Comparison of ENCODE assay signal across 9 cellular contexts in genomic region chr14:100297320-100298300, GRCh38. TPM values are rescaled to one million over a fixed set of nuclear protein-coding genes. Genes with fewer than 3 reads are reported as not detected.
A peak's percentile ranks its signal among the peaks of the same experiment; 100 is the strongest.
DNase-seq lines count a peak whose midpoint lies in the region; ATAC-seq and TF ChIP-seq lines count a peak whose summit lies in the region.
"Had no signal": no experiment of that assay in that cellular context is flagged by ENCODE, and none has a peak within 500 bp of the region (broad histone marks: within the 10 kb centered on the region; RNA-seq: fewer than 3 reads in every experiment).

No MANE protein-coding gene starts in this region.

- no peaks in the 10 kb centered on the region for H3K36me3 ChIP-seq in CD8-positive, alpha-beta T cell (ENCODE audit: insufficient read depth, low read length)

- intact Hi-C loops in sciatic nerve (cut with DNase I): no loop called here
- intact Hi-C loops in CD8-positive, alpha-beta T cell (cut with DNase I, micrococcal nuclease): no loop called here

- no peak for TF ChIP-seq CTCF in glutamatergic neuron (IDR thresholded peaks at IDR 0.05; ENCODE audit: partially characterized antibody, unreplicated experiment)
- TF ChIP-seq CTCF in CD8-positive, alpha-beta T cell (IDR thresholded peaks at IDR 0.05): no peak

- POLR2A ChIA-PET in CD8-positive, alpha-beta T cell (lab: Charles Lee): no interaction called here

- in situ Hi-C loops in SK-MEL-5 (cut with HindIII; ENCODE audit: low pct_unique_long_range_greater_than_20kb, low sequenced_read_pairs): no loop called here

- DNase-seq in SK-MEL-5 (ENCODE audit: low read depth, low spot score): peak; percentile 61
- DNase-seq in glutamatergic neuron: peak; percentile 13
- DNase-seq in sciatic nerve (ENCODE audit: low spot score): peak; percentile 80
- no peak for DNase-seq in stimulated activated CD4-positive, alpha-beta T cell treated with anti-CD3 and anti-CD28 coated beads, Interleukin-1b, Interleukin-23, amount 100 ng/mL, for 48 hours
- no peak for DNase-seq in CD8-positive, alpha-beta T cell
- DNase-seq in HT-29 (ENCODE audit: low spot score): no peak

- no peaks in the 10 kb centered on the region for H3K36me3 Mint-ChIP-seq in glutamatergic neuron (ENCODE audit: unreplicated experiment)
- H3K36me3 Mint-ChIP-seq in CD8-positive, alpha-beta T cell: no peaks in the 10 kb centered on the region
- H3K36me3 Mint-ChIP-seq: T-cell had no signal

- ATAC-seq in GM18870 (IDR thresholded peaks at IDR 0.05; ENCODE audit: unreplicated experiment): peak; percentile 59
- ATAC-seq in HG02870 (IDR thresholded peaks at IDR 0.05; ENCODE audit: unreplicated experiment): peak; percentile 82
- peak; percentile 94 for ATAC-seq in sciatic nerve
- no peak for ATAC-seq in CD8-positive, alpha-beta T cell
- ATAC-seq: T-cell had no signal

- peaks cover 19% of the 10 kb centered on the region for H3K4me1 Mint-ChIP-seq in glutamatergic neuron (ENCODE audit: low read depth, unreplicated experiment)
- peaks cover 2% of the 10 kb centered on the region for H3K4me1 Mint-ChIP-seq in CD8-positive, alpha-beta T cell (ENCODE audit: low read depth)

- H3K4me1 ChIP-seq in CD8-positive, alpha-beta T cell (ENCODE audit: insufficient read depth, low read length): no peaks in the 10 kb centered on the region

- no peak overlapping the region for H3K27ac ChIP-seq in CD8-positive, alpha-beta T cell (ENCODE audit: low read depth, low read length)

- CTCF ChIA-PET in CD8-positive, alpha-beta T cell (lab: Charles Lee): no interaction called here

- H3K9me3 ChIP-seq in CD8-positive, alpha-beta T cell (ENCODE audit: low read length): no peaks in the 10 kb centered on the region

- H3K4me3 Mint-ChIP-seq in glutamatergic neuron (ENCODE audit: unreplicated experiment): no peak overlapping the region
- no peak overlapping the region for H3K4me3 Mint-ChIP-seq in CD8-positive, alpha-beta T cell
- H3K4me3 Mint-ChIP-seq: T-cell had no signal

- no peaks in the 10 kb centered on the region for H3K27me3 ChIP-seq in CD8-positive, alpha-beta T cell (ENCODE audit: insufficient read depth, low read length)

- peaks cover 8% of the 10 kb centered on the region for H3K27me3 Mint-ChIP-seq in glutamatergic neuron (ENCODE audit: unreplicated experiment)
- no peaks in the 10 kb centered on the region for H3K27me3 Mint-ChIP-seq in CD8-positive, alpha-beta T cell (ENCODE audit: low read depth)
- H3K27me3 Mint-ChIP-seq: T-cell had no signal

- H3K4me3 ChIP-seq in CD8-positive, alpha-beta T cell (ENCODE audit: low read depth, low read length): no peak overlapping the region

- H3K27ac Mint-ChIP-seq in glutamatergic neuron (ENCODE audit: unreplicated experiment): no peak overlapping the region
- H3K27ac Mint-ChIP-seq in CD8-positive, alpha-beta T cell: no peak overlapping the region

- peaks cover 11% of the 10 kb centered on the region for H3K9me3 Mint-ChIP-seq in glutamatergic neuron (ENCODE audit: unreplicated experiment)
- no peaks in the 10 kb centered on the region for H3K9me3 Mint-ChIP-seq in CD8-positive, alpha-beta T cell
- H3K9me3 Mint-ChIP-seq: T-cell had no signal

RNA-seq across cellular contexts. Expression of gene SLC25A29, which starts 8.6 kb away (rescaled TPM):
- total RNA-seq in SK-MEL-5 (2014; rRNA removed; shearing (Covaris generic)): 21.3 and 26.0 TPM in 2 replicates
- 26.8 and 28.0 TPM in 2 replicates for polyA plus RNA-seq in SK-MEL-5 (2015; cell fraction: cytosol; rRNA removed)
- polyA plus RNA-seq in SK-MEL-5 (2015; cell fraction: nucleus; rRNA removed): 207 and 225 TPM in 2 replicates
- 409 TPM for total RNA-seq in glutamatergic neuron (ENCODE audit: unreplicated experiment)
- total RNA-seq in sciatic nerve: 86.8 TPM
- total RNA-seq in CD8-positive, alpha-beta T cell: 10 to 100 TPM; 19.4 to 22.8 TPM
- 57.4 and 63.3 TPM in 2 replicates for total RNA-seq in HT-29 (2014; rRNA removed; shearing (Covaris generic))

RNA-seq across cellular contexts. Expression of gene SLC25A47, which starts 25.5 kb away (rescaled TPM):
- total RNA-seq in SK-MEL-5 (2014; rRNA removed; shearing (Covaris generic)): 0.29 TPM in 1 of 2 replicates, not detected in the other
- polyA plus RNA-seq in SK-MEL-5 (2015; cell fraction: cytosol; rRNA removed): not detected in 2 replicates
- polyA plus RNA-seq in SK-MEL-5 (2015; cell fraction: nucleus; rRNA removed): not detected in 2 replicates
- total RNA-seq in glutamatergic neuron (ENCODE audit: unreplicated experiment) (not detected), sciatic nerve (not detected)
- total RNA-seq in CD8-positive, alpha-beta T cell: not detected
- total RNA-seq in HT-29 (2014; rRNA removed; shearing (Covaris generic)): 0.18 and 0.37 TPM in 2 replicates

RNA-seq across cellular contexts. Expression of gene YY1, which starts 58.7 kb away (rescaled TPM):
- total RNA-seq in SK-MEL-5 (2014; rRNA removed; shearing (Covaris generic)): 56.5 and 60.4 TPM in 2 replicates
- polyA plus RNA-seq in SK-MEL-5 (2015; cell fraction: cytosol; rRNA removed): 41.0 and 42.6 TPM in 2 replicates
- polyA plus RNA-seq in SK-MEL-5 (2015; cell fraction: nucleus; rRNA removed): 52.3 and 55.1 TPM in 2 replicates
- total RNA-seq in glutamatergic neuron (ENCODE audit: unreplicated experiment) (60.6 TPM), sciatic nerve (59.9 TPM)
- total RNA-seq in CD8-positive, alpha-beta T cell: 10 to 100 TPM; 70.0 to 80.7 TPM
- total RNA-seq in HT-29 (2014; rRNA removed; shearing (Covaris generic)): 62.7 and 63.2 TPM in 2 replicates

Comparison
In these comparisons a context has a peak if more than half of its experiments do, and no peak if none do; other contexts are left out.
1. DNase-seq: peak in SK-MEL-5 (single experiment), glutamatergic neuron (single experiment) and sciatic nerve (single experiment); none in stimulated activated CD4-positive, alpha-beta T cell treated with anti-CD3 and anti-CD28 coated beads, Interleukin-1b, Interleukin-23, amount 100 ng/mL, for 48 hours (single experiment), CD8-positive, alpha-beta T cell (0 of 7) and HT-29 (single experiment).